2 cellular contexts compared by ENCODE assay signal in genomic region chr3:156563900-156564682, GRCh38.
TF ChIP-seq lines count a peak whose summit lies in the region.

No MANE protein-coding gene starts in this region.

TF ChIP-seq in IMR-90, 13 proteins besides CTCF, POLR2A, EP300 and RAD21 (continued from another document):
- TF ChIP-seq CEBPB (IDR thresholded peaks at IDR 0.05; ENCODE audit: low read depth, low read length): peak; percentile 24; the same call in 1 of the 2 replicates
TF ChIP-seq in IMR-90: peak in this region for 1.

TF ChIP-seq in endothelial cell of umbilical vein, 7 proteins besides CTCF, POLR2A, EP300 and RAD21 (continued from another document):
- TF ChIP-seq FOS (IDR thresholded peaks at IDR 0.05; ENCODE audit: borderline replicate concordance, insufficient read depth, low read length) (no peak), MYC (IDR thresholded peaks at IDR 0.05; ENCODE audit: low read depth, low read length) (no peak), MAX (IDR thresholded peaks at IDR 0.05; ENCODE audit: insufficient read depth, insufficient read length) (no peak), JUN (IDR thresholded peaks at IDR 0.05; ENCODE audit: borderline replicate concordance, insufficient read depth, insufficient read length, low read depth) (no peak)
